Comparison of ENCODE assay signal across 29 cellular contexts in the genomic region with DNA sequence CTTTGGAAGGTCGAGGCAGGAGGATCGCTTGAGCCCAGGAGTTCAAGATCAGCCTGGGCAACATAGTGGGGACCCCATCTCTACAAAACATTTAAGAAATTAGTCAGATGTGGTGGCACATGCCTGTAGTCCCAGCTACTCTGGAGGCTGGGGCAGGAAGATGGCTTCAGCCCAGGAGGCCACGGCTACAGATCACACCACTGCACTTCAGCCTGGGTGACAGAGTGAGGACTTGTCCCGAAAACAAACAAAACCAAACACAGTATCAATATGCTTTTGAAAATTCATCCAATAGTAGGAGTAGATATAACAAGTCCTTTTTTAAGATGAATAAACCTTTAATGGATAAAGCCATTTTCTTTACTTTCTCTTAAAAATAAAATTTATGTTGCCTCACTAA.
"Had no signal": no experiment of that assay in that cellular context is flagged by ENCODE, and none has a peak within 500 bp of the region (broad histone marks: within the 10 kb centered on the region; RNA-seq: fewer than 3 reads in every experiment).

No MANE protein-coding gene starts in this region.

- H3K36me3 Mint-ChIP-seq: activated naive CD8-positive, alpha-beta T cell treated with anti-CD3 and anti-CD28 coated beads, Interleukin-2, amount 10 ng/mL, durations not matched to agents 7 days and 5 days had no signal

- DNase-seq: activated CD4-positive, alpha-beta T cell treated with anti-CD3 and anti-CD28 coated beads, Interleukin-2, amount 10 ng/mL, durations not matched to agents 24 days and 14 days; activated CD4-positive, alpha-beta T cell treated with anti-CD3 and anti-CD28 coated beads, Interleukin-2, amount 50 U/mL, for 4 hours; activated CD8-positive, alpha-beta T cell treated with anti-CD3 and anti-CD28 coated beads for 36 hours; activated gamma-delta T cell; activated naive CD4-positive, alpha-beta T cell treated with Interleukin-2 at 50 U/mL for 16 hours; activated naive CD8-positive, alpha-beta T cell treated with anti-CD3 and anti-CD28 coated beads, Interleukin-2, amount 10 ng/mL, durations not matched to agents 7 days and 5 days; activated T-cell treated with anti-CD3 and anti-CD28 coated beads, Interleukin-2, amount 50 U/mL, for 1 hour; activated T-cell treated with anti-CD3 and anti-CD28 coated beads, Interleukin-2, amount 50 U/mL, for 72 hours; amygdala; body of pancreas; Karpas-422; KBM-7; NCI-H1105; NCI-H1417 treated with DMSO at 0.1 percent for 48 hours; NCI-H187 treated with DMSO at 0.1 percent for 48 hours; NCI-H2081; NCI-H226; NCI-H524 treated with DMSO at 0.1 percent for 48 hours; SIG-M5; SW 1271; T-helper 1 cell; T-helper 2 cell; T-helper 9 cell; WERI-Rb-1 had no signal

- H3K27me3 Mint-ChIP-seq: activated CD4-positive, alpha-beta T cell treated with anti-CD3 and anti-CD28 coated beads, Interleukin-2, amount 10 ng/mL, durations not matched to agents 24 days and 14 days; activated naive CD4-positive, alpha-beta T cell treated with anti-CD3 and anti-CD28 coated beads, Interleukin-2, amount 50 U/mL, for 24 hours; activated naive CD8-positive, alpha-beta T cell treated with anti-CD3 and anti-CD28 coated beads, Interleukin-2, amount 10 ng/mL, durations not matched to agents 7 days and 5 days; activated T-helper 17 cell treated with anti-CD3 and anti-CD28 coated beads, Interleukin-2, amount 50 U/mL, for 72 hours had no signal

- H3K36me3 ChIP-seq: ascending aorta, breast epithelium had no signal

- H3K27ac ChIP-seq: ascending aorta, WERI-Rb-1 had no signal

- H3K4me3 Mint-ChIP-seq: activated CD4-positive, alpha-beta T cell treated with anti-CD3 and anti-CD28 coated beads, Interleukin-2, amount 10 ng/mL, durations not matched to agents 24 days and 14 days; activated CD8-positive, alpha-beta T cell treated with anti-CD3 and anti-CD28 coated beads for 36 hours; activated naive CD4-positive, alpha-beta T cell treated with anti-CD3 and anti-CD28 coated beads, Interleukin-2, amount 50 U/mL, for 24 hours; activated naive CD8-positive, alpha-beta T cell treated with anti-CD3 and anti-CD28 coated beads, Interleukin-2, amount 10 ng/mL, durations not matched to agents 7 days and 5 days; activated T-cell treated with anti-CD3 and anti-CD28 coated beads, Interleukin-2, amount 50 U/mL, for 72 hours; activated T-helper 17 cell treated with anti-CD3 and anti-CD28 coated beads, Interleukin-2, amount 50 U/mL, for 72 hours had no signal

- H3K27ac Mint-ChIP-seq: activated CD4-positive, alpha-beta T cell treated with anti-CD3 and anti-CD28 coated beads, Interleukin-2, amount 10 ng/mL, durations not matched to agents 24 days and 14 days; activated CD8-positive, alpha-beta T cell treated with anti-CD3 and anti-CD28 coated beads for 36 hours; activated naive CD4-positive, alpha-beta T cell treated with anti-CD3 and anti-CD28 coated beads, Interleukin-2, amount 50 U/mL, for 24 hours; activated naive CD8-positive, alpha-beta T cell treated with anti-CD3 and anti-CD28 coated beads, Interleukin-2, amount 10 ng/mL, durations not matched to agents 7 days and 5 days; activated T-cell treated with anti-CD3 and anti-CD28 coated beads, Interleukin-2, amount 50 U/mL, for 72 hours; activated T-helper 17 cell treated with anti-CD3 and anti-CD28 coated beads, Interleukin-2, amount 50 U/mL, for 72 hours had no signal

- H3K4me1 ChIP-seq: ascending aorta had no signal

- ATAC-seq: activated CD8-positive, alpha-beta T cell treated with anti-CD3 and anti-CD28 coated beads for 36 hours; activated T-cell treated with anti-CD3 and anti-CD28 coated beads, Interleukin-2, amount 50 U/mL, for 72 hours; activated T-helper 17 cell treated with anti-CD3 and anti-CD28 coated beads, Interleukin-2, amount 50 U/mL, for 72 hours; body of pancreas; Panc1 had no signal

- H3K4me1 Mint-ChIP-seq: activated T-helper 17 cell treated with anti-CD3 and anti-CD28 coated beads, Interleukin-2, amount 50 U/mL, for 72 hours had no signal

- H3K27me3 ChIP-seq: ascending aorta, body of pancreas, breast epithelium had no signal

- H3K9me3 Mint-ChIP-seq: activated CD4-positive, alpha-beta T cell treated with anti-CD3 and anti-CD28 coated beads, Interleukin-2, amount 10 ng/mL, durations not matched to agents 24 days and 14 days; activated CD8-positive, alpha-beta T cell treated with anti-CD3 and anti-CD28 coated beads for 36 hours; activated naive CD4-positive, alpha-beta T cell treated with anti-CD3 and anti-CD28 coated beads, Interleukin-2, amount 50 U/mL, for 24 hours; activated naive CD8-positive, alpha-beta T cell treated with anti-CD3 and anti-CD28 coated beads, Interleukin-2, amount 10 ng/mL, durations not matched to agents 7 days and 5 days; activated T-cell treated with anti-CD3 and anti-CD28 coated beads, Interleukin-2, amount 50 U/mL, for 72 hours; activated T-helper 17 cell treated with anti-CD3 and anti-CD28 coated beads, Interleukin-2, amount 50 U/mL, for 72 hours had no signal

- H3K9me3 ChIP-seq: ascending aorta, body of pancreas, breast epithelium had no signal

- H3K4me3 ChIP-seq: ascending aorta, body of pancreas, breast epithelium had no signal
